Comparison of ENCODE assay signal across 17 cellular contexts in genomic region chr14:80607430-80608200, GRCh38.
DNase-seq lines count a peak whose midpoint lies in the region; FAIRE-seq and TF ChIP-seq lines count a peak whose summit lies in the region.
"Had no signal": no experiment of that assay in that cellular context is flagged by ENCODE, and none has a peak within 500 bp of the region (broad histone marks: within the 10 kb centered on the region; RNA-seq: fewer than 3 reads in every experiment).

No MANE protein-coding gene starts in this region.

- no peak overlapping the region for H3K23ac ChIP-seq in mesenchymal stem cell (ENCODE audit: low read length in 2 of 2)

- no peak overlapping the region for H4K91ac ChIP-seq in mesenchymal stem cell (ENCODE audit: low read length)

- no peak overlapping the region for H2BK5ac ChIP-seq in mesenchymal stem cell (ENCODE audit: low read depth, low read length, poor library complexity, severe bottlenecking)

- no peaks in the 10 kb centered on the region for H3K4me1 ChIP-seq in mesenchymal stem cell (ENCODE audit: control insufficient read depth, insufficient read depth, low read depth, low read length)
- H3K4me1 ChIP-seq: transverse colon had no signal

- no peak overlapping the region for H2BK120ac ChIP-seq in mesenchymal stem cell (ENCODE audit: low read depth, low read length)

- no peaks in the 10 kb centered on the region for H3K27me3 ChIP-seq in mesenchymal stem cell (ENCODE audit: control insufficient read depth in 1 of 2, insufficient read depth in 1 of 2, low read length in 2 of 2)
- H3K27me3 ChIP-seq: transverse colon had no signal

- H4K8ac ChIP-seq in mesenchymal stem cell (ENCODE audit: low read length) = no peak overlapping the region

- WGBS in mesenchymal stem cell = 89% methylated on average over 5 of the region's 5 CpGs

- no peaks in the 10 kb centered on the region for H3K36me3 ChIP-seq in mesenchymal stem cell (ENCODE audit: control insufficient read depth in 1 of 2, insufficient read depth in 2 of 2, low read depth in 1 of 2, low read length in 2 of 2)
- H3K36me3 ChIP-seq: transverse colon had no signal

- H3K4me3 ChIP-seq in choroid plexus epithelial cell (ENCODE audit: low read depth, low read length) (no peak overlapping the region), mesenchymal stem cell (ENCODE audit: insufficient read depth in 1 of 2, low read depth in 1 of 2, low read length in 2 of 2) (no peak overlapping the region)
- H3K4me3 ChIP-seq: transverse colon had no signal

- peak overlapping the region; percentile 25 to 41 for H3K18ac ChIP-seq in mesenchymal stem cell (ENCODE audit: low read depth in 1 of 2, low read length in 2 of 2)

- FAIRE-seq in urothelium cell line (lab: Jason Lieb, UNC) = no peak
- FAIRE-seq: bronchial epithelial cell had no signal

- peak; percentile 9 for DNase-seq in EH (ENCODE audit: low read depth)
- peak; percentile 14 for DNase-seq in LHCN-M2 (ENCODE audit: low read depth)
- peak; percentile 81 for DNase-seq in choroid plexus epithelial cell (ENCODE audit: low read depth)
- DNase-seq in mesenchymal stem cell = peak; percentile 44
- no peak for DNase-seq in SIG-M5 treated with dmso at 0.1 percent for 504 hours (lab: John Stamatoyannopoulos, UW; ENCODE audit: unreplicated experiment)
- no peak for DNase-seq in NCI-H1436 treated with DMSO at 0.1 percent for 48 hours (lab: John Stamatoyannopoulos, UW)
- no peak for DNase-seq in urothelium cell line (ENCODE audit: low spot score)
- DNase-seq: activated CD4-positive, alpha-beta T cell treated with anti-CD3 and anti-CD28 coated beads, Interleukin-2, amount 10 ng/mL, durations not matched to agents 7 days and 5 days; NCI-H1105 treated with DMSO at 0.1 percent for 48 hours; NCI-H2107; NCI-H526 treated with DMSO at 0.1 percent for 48 hours; small intestine; stimulated activated CD4-positive, alpha-beta T cell treated with anti-CD3 and anti-CD28 coated beads, Interleukin-4, amount 100 ng/mL, for 24 hours; stimulated activated naive CD8-positive, alpha-beta T cell treated with anti-CD3 and anti-CD28 coated beads, Interleukin-15, amount 100 ng/mL, for 72 hours; T-cell; transverse colon had no signal

- no peak overlapping the region for H3K9ac ChIP-seq in mesenchymal stem cell (ENCODE audit: low read length)

- no peaks in the 10 kb centered on the region for H3K79me1 ChIP-seq in mesenchymal stem cell (replicated peaks; ENCODE audit: low read length, poor library complexity, severe bottlenecking)

- H2BK12ac ChIP-seq in mesenchymal stem cell (ENCODE audit: low read length in 2 of 2) = peak overlapping the region; percentile 12 to 85

- no peak overlapping the region for H3K4ac ChIP-seq in mesenchymal stem cell (ENCODE audit: low read depth in 1 of 2, low read length in 2 of 2)

- H3K14ac ChIP-seq in mesenchymal stem cell (ENCODE audit: low read length in 2 of 2) = no peak overlapping the region

- no peak overlapping the region for H2AK5ac ChIP-seq in mesenchymal stem cell (ENCODE audit: low read length, severe bottlenecking)

- no peak overlapping the region for H3K4me2 ChIP-seq in mesenchymal stem cell (ENCODE audit: low read length, poor library complexity, severe bottlenecking)

- H3K9me3 ChIP-seq in mesenchymal stem cell (ENCODE audit: control insufficient read depth, low read length) = no peaks in the 10 kb centered on the region
- H3K9me3 ChIP-seq: transverse colon had no signal

- H2AFZ ChIP-seq in mesenchymal stem cell (ENCODE audit: low read depth, low read length) = no peak overlapping the region

- H2BK15ac ChIP-seq in mesenchymal stem cell (ENCODE audit: low read depth, poor library complexity, severe bottlenecking) = peak overlapping the region; percentile 62

- TF ChIP-seq CTCF in choroid plexus epithelial cell (conservative IDR thresholded peaks at IDR 0.05; ENCODE audit: low read depth, low read length) = no peak

- no peak overlapping the region for H3K27ac ChIP-seq in mesenchymal stem cell (ENCODE audit: low read length, poor library complexity, severe bottlenecking)
- H3K27ac ChIP-seq: transverse colon had no signal

Comparison
In these comparisons a context has a peak if more than half of its experiments do, and no peak if none do; other contexts are left out.
1. DNase-seq: peak in EH (single experiment), LHCN-M2 (single experiment), choroid plexus epithelial cell (single experiment) and mesenchymal stem cell (single experiment); none in SIG-M5 treated with dmso at 0.1 percent for 504 hours (single experiment), NCI-H1436 treated with DMSO at 0.1 percent for 48 hours (single experiment) and urothelium cell line (single experiment).